ENCODE assay signal across 1 cellular context in genomic region chr15:44812029-44812517, GRCh38.
TF ChIP-seq lines count a peak whose summit lies in the region.

No MANE protein-coding gene starts in this region.

TF ChIP-seq in HepG2, 621 proteins besides CTCF, POLR2A, EP300 and RAD21 (continued from another document and continues in another):
- TF ChIP-seq ZBTB4 (CRISPR knock-in tag; IDR thresholded peaks at IDR 0.05; ENCODE audit: borderline replicate concordance): peak; percentile 69; the same call in 1 of the 2 replicates
- no peak for TF ChIP-seq ZNF557 (CRISPR knock-in tag; IDR thresholded peaks at IDR 0.05)
- peak; percentile 44; the same call in 1 of the 2 replicates for TF ChIP-seq BCL6 (CRISPR knock-in tag; IDR thresholded peaks at IDR 0.05)
- TF ChIP-seq ZNF616 (CRISPR knock-in tag; IDR thresholded peaks at IDR 0.05; ENCODE audit: low read depth): no peak
- TF ChIP-seq ZNF101 (CRISPR knock-in tag; IDR thresholded peaks at IDR 0.05; ENCODE audit: borderline replicate concordance, low read depth): no peak
- TF ChIP-seq, protein P1, sequence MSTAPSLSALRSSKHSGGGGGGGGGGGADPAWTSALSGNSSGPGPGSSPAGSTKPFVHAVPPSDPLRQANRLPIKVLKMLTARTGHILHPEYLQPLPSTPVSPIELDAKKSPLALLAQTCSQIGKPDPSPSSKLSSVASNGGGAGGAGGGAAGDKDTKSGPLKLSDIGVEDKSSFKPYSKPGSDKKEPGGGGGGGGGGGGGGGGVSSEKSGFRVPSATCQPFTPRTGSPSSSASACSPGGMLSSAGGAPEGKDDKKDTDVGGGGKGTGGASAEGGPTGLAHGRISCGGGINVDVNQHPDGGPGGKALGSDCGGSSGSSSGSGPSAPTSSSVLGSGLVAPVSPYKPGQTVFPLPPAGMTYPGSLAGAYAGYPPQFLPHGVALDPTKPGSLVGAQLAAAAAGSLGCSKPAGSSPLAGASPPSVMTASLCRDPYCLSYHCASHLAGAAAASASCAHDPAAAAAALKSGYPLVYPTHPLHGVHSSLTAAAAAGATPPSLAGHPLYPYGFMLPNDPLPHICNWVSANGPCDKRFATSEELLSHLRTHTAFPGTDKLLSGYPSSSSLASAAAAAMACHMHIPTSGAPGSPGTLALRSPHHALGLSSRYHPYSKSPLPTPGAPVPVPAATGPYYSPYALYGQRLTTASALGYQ (CRISPR knock-in tag; IDR thresholded peaks at IDR 0.05): no peak
- no peak for TF ChIP-seq SYNCRIP (IDR thresholded peaks at IDR 0.05; ENCODE audit: insufficient read depth, low read depth, low read length)
- TF ChIP-seq HHEX (CRISPR knock-in tag; IDR thresholded peaks at IDR 0.05): peak; percentile 68
- TF ChIP-seq FOXA1 (IDR thresholded peaks at IDR 0.05): no peak
- peak; percentile 81; the same call in 1 of the 2 replicates for TF ChIP-seq FOXA1 (CRISPR knock-in tag; IDR thresholded peaks at IDR 0.05)
- no peak for TF ChIP-seq PHF5A (CRISPR knock-in tag; IDR thresholded peaks at IDR 0.05; ENCODE audit: low read depth, unreplicated experiment)
- TF ChIP-seq MTF1 (CRISPR knock-in tag; IDR thresholded peaks at IDR 0.05): no peak
- TF ChIP-seq TARDBP (CRISPR knock-in tag; IDR thresholded peaks at IDR 0.05): peak; percentile 43; the same call in 1 of the 2 replicates
- peak; percentile 9; the same call in 1 of the 2 replicates for TF ChIP-seq PPARG (CRISPR knock-in tag; conservative IDR thresholded peaks at IDR 0.05)
- no peak for TF ChIP-seq TOPORS (CRISPR knock-in tag; IDR thresholded peaks at IDR 0.05)
- peak; percentile 56; the same call in 1 of the 2 replicates for TF ChIP-seq ZKSCAN8 (CRISPR knock-in tag; IDR thresholded peaks at IDR 0.05; ENCODE audit: borderline replicate concordance)
- peak; percentile 77 for TF ChIP-seq PATZ1 (CRISPR knock-in tag; IDR thresholded peaks at IDR 0.05)
- no peak for TF ChIP-seq ZC3H13 (CRISPR knock-in tag; IDR thresholded peaks at IDR 0.05)
- TF ChIP-seq ZNF335 (CRISPR knock-in tag; IDR thresholded peaks at IDR 0.05): 0 out of 2 replicates have a peak, but pooled peaks have one; percentile 20
- TF ChIP-seq, protein P2, sequence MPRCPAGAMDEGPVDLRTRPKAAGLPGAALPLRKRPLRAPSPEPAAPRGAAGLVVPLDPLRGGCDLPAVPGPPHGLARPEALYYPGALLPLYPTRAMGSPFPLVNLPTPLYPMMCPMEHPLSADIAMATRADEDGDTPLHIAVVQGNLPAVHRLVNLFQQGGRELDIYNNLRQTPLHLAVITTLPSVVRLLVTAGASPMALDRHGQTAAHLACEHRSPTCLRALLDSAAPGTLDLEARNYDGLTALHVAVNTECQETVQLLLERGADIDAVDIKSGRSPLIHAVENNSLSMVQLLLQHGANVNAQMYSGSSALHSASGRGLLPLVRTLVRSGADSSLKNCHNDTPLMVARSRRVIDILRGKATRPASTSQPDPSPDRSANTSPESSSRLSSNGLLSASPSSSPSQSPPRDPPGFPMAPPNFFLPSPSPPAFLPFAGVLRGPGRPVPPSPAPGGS (CRISPR knock-in tag; IDR thresholded peaks at IDR 0.05): no peak
- no peak for TF ChIP-seq U2AF2 (IDR thresholded peaks at IDR 0.05; ENCODE audit: low read depth, low read length)
- peak; percentile 58 for TF ChIP-seq IKZF5 (CRISPR knock-in tag; IDR thresholded peaks at IDR 0.05)
- TF ChIP-seq MEF2D (CRISPR knock-in tag; IDR thresholded peaks at IDR 0.05): peak; percentile 60; the same call in 1 of the 2 replicates
- peak; percentile 86 for TF ChIP-seq NCOA2 (CRISPR knock-in tag; IDR thresholded peaks at IDR 0.05)
- TF ChIP-seq, protein P3, sequence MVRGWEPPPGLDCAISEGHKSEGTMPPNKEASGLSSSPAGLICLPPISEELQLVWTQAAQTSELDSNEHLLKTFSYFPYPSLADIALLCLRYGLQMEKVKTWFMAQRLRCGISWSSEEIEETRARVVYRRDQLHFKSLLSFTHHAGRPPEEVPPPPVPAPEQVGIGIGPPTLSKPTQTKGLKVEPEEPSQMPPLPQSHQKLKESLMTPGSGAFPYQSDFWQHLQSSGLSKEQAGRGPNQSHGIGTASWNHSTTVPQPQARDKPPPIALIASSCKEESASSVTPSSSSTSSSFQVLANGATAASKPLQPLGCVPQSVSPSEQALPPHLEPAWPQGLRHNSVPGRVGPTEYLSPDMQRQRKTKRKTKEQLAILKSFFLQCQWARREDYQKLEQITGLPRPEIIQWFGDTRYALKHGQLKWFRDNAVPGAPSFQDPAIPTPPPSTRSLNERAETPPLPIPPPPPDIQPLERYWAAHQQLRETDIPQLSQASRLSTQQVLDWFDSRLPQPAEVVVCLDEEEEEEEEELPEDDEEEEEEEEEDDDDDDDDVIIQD (CRISPR knock-in tag; IDR thresholded peaks at IDR 0.05; ENCODE audit: low read depth): peak; percentile 65
- no peak for TF ChIP-seq MATR3 (CRISPR knock-in tag; IDR thresholded peaks at IDR 0.05)
- TF ChIP-seq ZBTB3 (CRISPR knock-in tag; IDR thresholded peaks at IDR 0.05; ENCODE audit: borderline replicate concordance, low read depth): no peak
- peak; percentile 15 for TF ChIP-seq ZNF18 (CRISPR knock-in tag; IDR thresholded peaks at IDR 0.05; ENCODE audit: insufficient replicate concordance)
- TF ChIP-seq, protein P4, sequence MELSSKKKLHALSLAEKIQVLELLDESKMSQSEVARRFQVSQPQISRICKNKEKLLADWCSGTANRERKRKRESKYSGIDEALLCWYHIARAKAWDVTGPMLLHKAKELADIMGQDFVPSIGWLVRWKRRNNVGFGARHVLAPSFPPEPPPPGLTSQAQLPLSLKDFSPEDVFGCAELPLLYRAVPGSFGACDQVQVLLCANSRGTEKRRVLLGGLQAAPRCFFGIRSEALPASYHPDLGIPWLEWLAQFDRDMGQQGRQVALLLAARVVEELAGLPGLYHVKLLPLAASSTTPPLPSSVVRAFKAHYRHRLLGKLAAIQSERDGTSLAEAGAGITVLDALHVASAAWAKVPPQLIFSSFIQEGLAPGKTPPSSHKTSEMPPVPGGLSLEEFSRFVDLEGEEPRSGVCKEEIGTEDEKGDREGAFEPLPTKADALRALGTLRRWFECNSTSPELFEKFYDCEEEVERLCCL (CRISPR knock-in tag; IDR thresholded peaks at IDR 0.05; ENCODE audit: borderline replicate concordance): no peak
- peak; percentile 64; the same call in 1 of the 2 replicates for TF ChIP-seq HOXA3 (CRISPR knock-in tag; IDR thresholded peaks at IDR 0.05)
- TF ChIP-seq REL (CRISPR knock-in tag; conservative IDR thresholded peaks at IDR 0.05): no peak
- peak; percentile 15; the same call in 1 of the 2 replicates for TF ChIP-seq NR2C2 (CRISPR knock-in tag; IDR thresholded peaks at IDR 0.05; ENCODE audit: borderline replicate concordance)
- TF ChIP-seq PITX1 (CRISPR knock-in tag; IDR thresholded peaks at IDR 0.05): peak; percentile 58; the same call in 1 of the 2 replicates
- TF ChIP-seq AGO1 (IDR thresholded peaks at IDR 0.05; ENCODE audit: low read depth, low read length, poor library complexity, severe bottlenecking): no peak
- peak; percentile 62; the same call in 1 of the 2 replicates for TF ChIP-seq ZNF331 (CRISPR knock-in tag; IDR thresholded peaks at IDR 0.05)
- TF ChIP-seq TAF1 (CRISPR knock-in tag; IDR thresholded peaks at IDR 0.05): no peak
- 0 out of 2 replicates have a peak, but pooled peaks have one; percentile 40 for TF ChIP-seq ETV5 (CRISPR knock-in tag; IDR thresholded peaks at IDR 0.05; ENCODE audit: borderline replicate concordance)
- no peak for TF ChIP-seq LCORL (IDR thresholded peaks at IDR 0.05)
- peak; percentile 45; the same call in 1 of the 2 replicates for TF ChIP-seq LCORL (CRISPR knock-in tag; IDR thresholded peaks at IDR 0.05)
- TF ChIP-seq ZNF629 (CRISPR knock-in tag; conservative IDR thresholded peaks at IDR 0.05): no peak
- TF ChIP-seq ZNF138 (CRISPR knock-in tag; IDR thresholded peaks at IDR 0.05; ENCODE audit: low read depth): no peak
- TF ChIP-seq CHD4 (IDR thresholded peaks at IDR 0.05; ENCODE audit: borderline replicate concordance, low read length): no peak
- 0 out of 2 replicates have a peak, but pooled peaks have one; percentile 21 for TF ChIP-seq BORCS8-MEF2B (CRISPR knock-in tag; IDR thresholded peaks at IDR 0.05)
- TF ChIP-seq ZSCAN9 (CRISPR knock-in tag; IDR thresholded peaks at IDR 0.05; ENCODE audit: borderline replicate concordance): 0 out of 2 replicates have a peak, but pooled peaks have one; percentile 25
- TF ChIP-seq ZNF556 (CRISPR knock-in tag; IDR thresholded peaks at IDR 0.05; ENCODE audit: borderline replicate concordance): peak; percentile 60; the same call in 1 of the 2 replicates
- peak; percentile 71 for TF ChIP-seq ZMYM4 (CRISPR knock-in tag; IDR thresholded peaks at IDR 0.05)
- TF ChIP-seq HOXA9 (CRISPR knock-in tag; IDR thresholded peaks at IDR 0.05; ENCODE audit: borderline replicate concordance): 0 out of 2 replicates have a peak, but pooled peaks have one; percentile 62
- TF ChIP-seq ZBTB37 (CRISPR knock-in tag; IDR thresholded peaks at IDR 0.05): peak; percentile 95
- TF ChIP-seq RELA (CRISPR knock-in tag; IDR thresholded peaks at IDR 0.05): no peak
- 0 out of 2 replicates have a peak, but pooled peaks have one; percentile 27 for TF ChIP-seq ARNTL (CRISPR knock-in tag; IDR thresholded peaks at IDR 0.05)
- TF ChIP-seq NFYC (CRISPR knock-in tag; IDR thresholded peaks at IDR 0.05): no peak
- no peak for TF ChIP-seq PCBP2 (optimal IDR thresholded peaks at IDR 0.05; ENCODE audit: low read depth, low read length, poor library complexity, severe bottlenecking)
- peak; percentile 56; the same call in 1 of the 2 replicates for TF ChIP-seq MAX (IDR thresholded peaks at IDR 0.05)
- peak; percentile 80 for TF ChIP-seq KAT8 (CRISPR knock-in tag; IDR thresholded peaks at IDR 0.05)
- peak; percentile 66 for TF ChIP-seq FOSL2 (CRISPR knock-in tag; IDR thresholded peaks at IDR 0.05)
- TF ChIP-seq REXO4 (CRISPR knock-in tag; IDR thresholded peaks at IDR 0.05; ENCODE audit: borderline replicate concordance): no peak
